In genomic region chr4:173505924-173506779, GRCh38 we compare ENCODE assay signal across 8 cellular contexts. TPM values are rescaled to one million over a fixed set of nuclear protein-coding genes. Genes with fewer than 3 reads are reported as not detected.
A peak's percentile ranks its signal among the peaks of the same experiment; 100 is the strongest.
DNase-seq lines count a peak whose midpoint lies in the region; ATAC-seq and TF ChIP-seq lines count a peak whose summit lies in the region.

No MANE protein-coding gene starts in this region.

- H2AFZ ChIP-seq in PC-3 (ENCODE audit: low read length) = 0 out of 2 replicates have a peak overlapping the region, but pooled peaks have one; percentile 52

- CTCF ChIA-PET in activated CD4-positive, alpha-beta T cell treated with anti-CD3 and anti-CD28 coated beads for 36 hours (lab: Charles Lee) = interaction anchor here (0.6 to 3.0 kb wide), 14 partner anchors 9 to 777 kb away, joined by 3 to 13 read pairs (median 4); partner anchors contain the start of genes CEP44 and FBXO8
- CTCF ChIA-PET in PC-3 (lab: Charles Lee) = no interaction called here

- no peak overlapping the region for H3K9ac ChIP-seq in PC-3 (ENCODE audit: low read length)

- H3K4me2 ChIP-seq in PC-3 (ENCODE audit: low read length) = no peak overlapping the region

- peaks cover 9% of the 10 kb centered on the region for H3K36me3 Mint-ChIP-seq in activated CD4-positive, alpha-beta T cell treated with anti-CD3 and anti-CD28 coated beads for 36 hours (ENCODE audit: low read depth)

- H3K4me1 Mint-ChIP-seq in activated CD4-positive, alpha-beta T cell treated with anti-CD3 and anti-CD28 coated beads for 36 hours = peaks cover 34% of the 10 kb centered on the region

- peak; percentile 77 for DNase-seq in activated CD4-positive, alpha-beta T cell treated with anti-CD3 and anti-CD28 coated beads for 36 hours
- DNase-seq in activated CD4-positive, alpha-beta T cell treated with anti-CD3 and anti-CD28 coated beads, Interleukin-2, amount 50 U/mL, for 4 hours = no peak
- DNase-seq in PC-3 (peak; percentile 56), left colon (peak in 1 of 2 donors; percentile 59), stomach (peak; percentile 59)
- DNase-seq in central memory CD4-positive, alpha-beta T cell = peak; percentile 35

- no peaks in the 10 kb centered on the region for H3K27me3 ChIP-seq in PC-3 (ENCODE audit: low read length)
- H3K27me3 ChIP-seq in stomach = peaks cover 5 to 100% (median 98%) of the 10 kb centered on the region in 3 donors

- intact Hi-C loops in activated CD4-positive, alpha-beta T cell treated with anti-CD3 and anti-CD28 coated beads for 36 hours (cut with DNase I, micrococcal nuclease) = loop anchor here (1.0 to 10.0 kb wide), 9 partner anchors 246 to 813 kb away; partner anchors contain the start of genes CEP44 (in 1 of the 2) and FBXO8 (in 1 of the 2)
- intact Hi-C loops in PC-3 (cut with micrococcal nuclease) = loop anchor here (5.0 kb wide), 1 partner anchor 616 kb away; no protein-coding TSS in a partner anchor
- intact Hi-C loops in left colon (cut with DNase I, micrococcal nuclease) = no loop called here
- intact Hi-C loops in stomach (cut with DNase I; ENCODE audit: low total_unique reads) = loop anchor here (10.0 kb wide), 1 partner anchor 609 kb away; no protein-coding TSS in a partner anchor

- TF ChIP-seq POLR2A in stomach (IDR thresholded peaks at IDR 0.05) = no peak

- H3K27me3 Mint-ChIP-seq in activated CD4-positive, alpha-beta T cell treated with anti-CD3 and anti-CD28 coated beads for 36 hours = peaks cover 81% of the 10 kb centered on the region

- H3K9me3 ChIP-seq in PC-3 (ENCODE audit: low read length) (no peaks in the 10 kb centered on the region), stomach (peaks cover 0 to 3% (median under 1%) of the 10 kb centered on the region in 4 donors)

- H3K9me2 ChIP-seq in PC-3 (replicated peaks; ENCODE audit: low read length) = no peaks in the 10 kb centered on the region

- H3K36me3 ChIP-seq in PC-3 (ENCODE audit: low read depth, low read length) (no peaks in the 10 kb centered on the region), stomach (no peaks in the 10 kb centered on the region)

- no peak overlapping the region for H3K4me3 ChIP-seq in PC-3 (ENCODE audit: low read length)
- peak overlapping the region; percentile 6 to 32 (median 14) for H3K4me3 ChIP-seq in stomach

- H3K27ac ChIP-seq in PC-3 (ENCODE audit: low read length) (no peak overlapping the region), stomach (peak overlapping the region in 1 of 5 donors; percentile 47)

- ATAC-seq in activated CD4-positive, alpha-beta T cell treated with anti-CD3 and anti-CD28 coated beads for 36 hours = peak; percentile 75
- ATAC-seq in GM21447 (IDR thresholded peaks at IDR 0.05; ENCODE audit: unreplicated experiment) = peak; percentile 71
- ATAC-seq in HG03565 (IDR thresholded peaks at IDR 0.05; ENCODE audit: unreplicated experiment) = peak; percentile 72
- ATAC-seq in PC-3 = peak; percentile 67
- ATAC-seq in left colon = peak; percentile 92

- WGBS in stomach, 5 donors = 16 to 31% (median 23%) methylated on average over 20 of the region's 20 CpGs

- H3K27ac Mint-ChIP-seq in activated CD4-positive, alpha-beta T cell treated with anti-CD3 and anti-CD28 coated beads for 36 hours = no peak overlapping the region

- no peaks in the 10 kb centered on the region for H3K4me1 ChIP-seq in PC-3 (ENCODE audit: insufficient read depth, low read length)
- H3K4me1 ChIP-seq in stomach = peaks cover 10 to 67% (median 29%) of the 10 kb centered on the region in 4 donors

- POLR2A ChIA-PET in activated CD4-positive, alpha-beta T cell treated with anti-CD3 and anti-CD28 coated beads for 36 hours (lab: Charles Lee) = interaction anchor here (0.6 kb wide), 1 partner anchor 237 kb away, joined by 8 read pairs; no protein-coding TSS in a partner anchor
- POLR2A ChIA-PET in PC-3 (lab: Charles Lee; ENCODE audit: unreplicated experiment) = no interaction called here

- H3K79me2 ChIP-seq in PC-3 (ENCODE audit: low read length) = no peaks in the 10 kb centered on the region

- TF ChIP-seq EP300 in stomach (IDR thresholded peaks at IDR 0.05) = no peak

- BruUV-seq in PC-3 (replicated peaks; lab: Mats Ljungman, UMichigan) = no TSS peak

- peak overlapping the region; percentile 4 for H3K4me3 Mint-ChIP-seq in activated CD4-positive, alpha-beta T cell treated with anti-CD3 and anti-CD28 coated beads for 36 hours

- TF ChIP-seq CTCF in PC-3 (conservative IDR thresholded peaks at IDR 0.05; ENCODE audit: low read depth, low read length) (peak; percentile 74), stomach (IDR thresholded peaks at IDR 0.05) (peak in 5 of 7 experiments; percentile 17 to 51 (median 44))

- no peaks in the 10 kb centered on the region for H3F3A ChIP-seq in PC-3 (ENCODE audit: low read length, unreplicated experiment)

- H3K9me3 Mint-ChIP-seq in activated CD4-positive, alpha-beta T cell treated with anti-CD3 and anti-CD28 coated beads for 36 hours (ENCODE audit: low read depth) = peaks cover 4% of the 10 kb centered on the region

- no peaks in the 10 kb centered on the region for H4K20me1 ChIP-seq in PC-3 (ENCODE audit: low read length)

RNA-seq across cellular contexts. Expression of gene HAND2, which starts 23.9 kb away (rescaled TPM):
- not detected for total RNA-seq in activated CD4-positive, alpha-beta T cell treated with anti-CD3 and anti-CD28 coated beads for 36 hours
- total RNA-seq in PC-3 (2014; rRNA removed) (not detected in 2 replicates), left colon (10 to 100 TPM in 1 of 2 donors, 1 to 10 TPM in 1; 2.0 to 18.9 TPM), stomach (100 to 1,000 TPM in 1 of 5 donors, 10 to 100 TPM in 4; 16.3 to 234 (median 23.3) TPM)
- polyA plus RNA-seq in stomach = 10 to 100 TPM in 1 of 3 donors, 1 to 10 TPM in 2; 1.9 to 11.6 (median 4.0) TPM

Comparison
In these comparisons a context has a peak if more than half of its experiments do, and no peak if none do; other contexts are left out.
1. DNase-seq: peak in activated CD4-positive, alpha-beta T cell treated with anti-CD3 and anti-CD28 coated beads for 36 hours (single experiment), PC-3 (single experiment), central memory CD4-positive, alpha-beta T cell (single experiment) and stomach (single experiment); none in activated CD4-positive, alpha-beta T cell treated with anti-CD3 and anti-CD28 coated beads, Interleukin-2, amount 50 U/mL, for 4 hours (0 of 2).
2. intact Hi-C loops: an anchor here in activated CD4-positive, alpha-beta T cell treated with anti-CD3 and anti-CD28 coated beads for 36 hours (1.0 to 10.0 kb wide), PC-3 (5.0 kb wide) and stomach (10.0 kb wide); none called in left colon.
3. Peak in every context shown above with its lines, with median percentiles within 50 percentile points of each other: ATAC-seq.